Comparison of ENCODE assay signal across 17 cellular contexts in genomic region chr4:155007660-155008176, GRCh38.
"Had no signal": no experiment of that assay in that cellular context is flagged by ENCODE, and none has a peak within 500 bp of the region (broad histone marks: within the 10 kb centered on the region; RNA-seq: fewer than 3 reads in every experiment).

No MANE protein-coding gene starts in this region.

- H3K4me3 ChIP-seq: esophagus muscularis mucosa, left ventricle myocardium inferior, upper lobe of right lung had no signal

- H3K27ac Mint-ChIP-seq: activated CD8-positive, alpha-beta memory T cell treated with anti-CD3 and anti-CD28 coated beads, Interleukin-2, amount 10 ng/mL, durations not matched to agents 7 days and 5 days; activated naive CD4-positive, alpha-beta T cell treated with anti-CD3 and anti-CD28 coated beads, Interleukin-2, amount 50 U/mL, for 72 hours; activated T-cell treated with anti-CD3 and anti-CD28 coated beads, Interleukin-2, amount 50 U/mL, for 24 hours had no signal

- H3K9me3 Mint-ChIP-seq: activated T-cell treated with anti-CD3 and anti-CD28 coated beads, Interleukin-2, amount 50 U/mL, for 24 hours; nephron had no signal

- H3K4me3 Mint-ChIP-seq: activated CD8-positive, alpha-beta memory T cell treated with anti-CD3 and anti-CD28 coated beads, Interleukin-2, amount 10 ng/mL, durations not matched to agents 7 days and 5 days; activated T-cell treated with anti-CD3 and anti-CD28 coated beads, Interleukin-2, amount 50 U/mL, for 24 hours; central memory CD8-positive, alpha-beta T cell; nephron had no signal

- ATAC-seq: activated CD8-positive, alpha-beta memory T cell treated with anti-CD3 and anti-CD28 coated beads, Interleukin-2, amount 10 ng/mL, durations not matched to agents 7 days and 5 days; SK-N-SH treated with all-trans-retinoic acid at 6 μM for 48 hours; stimulated activated naive CD8-positive, alpha-beta T cell treated with anti-CD3 and anti-CD28 coated beads, Interleukin-15, Interleukin-2, amounts not matched to agents 100 U/mL and 50 U/mL, for 24 hours; upper lobe of right lung had no signal

- H3K4me1 ChIP-seq: esophagus muscularis mucosa, left ventricle myocardium inferior, upper lobe of right lung had no signal

- H3K4me1 Mint-ChIP-seq: central memory CD8-positive, alpha-beta T cell had no signal

- DNase-seq: activated CD8-positive, alpha-beta memory T cell treated with anti-CD3 and anti-CD28 coated beads, Interleukin-2, amount 10 ng/mL, durations not matched to agents 7 days and 5 days; activated effector memory CD4-positive, alpha-beta T cell treated with Interleukin-2 at 50 U/mL for 16 hours; activated T-cell treated with anti-CD3 and anti-CD28 coated beads, Interleukin-2, amount 50 U/mL, for 24 hours; foreskin melanocyte; head of caudate nucleus; islet precursor cell; left ventricle myocardium inferior; mesenchymal stem cell; stimulated activated CD4-positive, alpha-beta T cell treated with anti-CD3 and anti-CD28 coated beads, Interleukin-4, amount 100 ng/mL, for 1 hour; stimulated activated CD8-positive, alpha-beta memory T cell treated with anti-CD3 and anti-CD28 coated beads, Interleukin-4, amount 100 ng/mL, for 48 hours; stimulated activated naive CD8-positive, alpha-beta T cell treated with anti-CD3 and anti-CD28 coated beads, Interleukin-15, Interleukin-2, amounts not matched to agents 100 U/mL and 50 U/mL, for 24 hours; upper lobe of right lung had no signal

- H3K27ac ChIP-seq: esophagus muscularis mucosa, left ventricle myocardium inferior, upper lobe of right lung had no signal

- H3K36me3 ChIP-seq: esophagus muscularis mucosa, left ventricle myocardium inferior, upper lobe of right lung had no signal

- H3K27me3 ChIP-seq: esophagus muscularis mucosa, upper lobe of right lung had no signal

- H3K9me3 ChIP-seq: esophagus muscularis mucosa, left ventricle myocardium inferior, upper lobe of right lung had no signal

- H3K36me3 Mint-ChIP-seq: activated CD8-positive, alpha-beta memory T cell treated with anti-CD3 and anti-CD28 coated beads, Interleukin-2, amount 10 ng/mL, durations not matched to agents 7 days and 5 days had no signal

- H3K27me3 Mint-ChIP-seq: activated CD8-positive, alpha-beta memory T cell treated with anti-CD3 and anti-CD28 coated beads, Interleukin-2, amount 10 ng/mL, durations not matched to agents 7 days and 5 days; activated T-cell treated with anti-CD3 and anti-CD28 coated beads, Interleukin-2, amount 50 U/mL, for 24 hours; central memory CD8-positive, alpha-beta T cell had no signal
